Comparison of ENCODE assay signal across 17 cellular contexts in genomic region chr7:12619461-12620069, GRCh38. TPM values are rescaled to one million over a fixed set of nuclear protein-coding genes. Genes with fewer than 3 reads are reported as not detected.
"Had no signal": no experiment of that assay in that cellular context is flagged by ENCODE, and none has a peak within 500 bp of the region (broad histone marks: within the 10 kb centered on the region; RNA-seq: fewer than 3 reads in every experiment).

No MANE protein-coding gene starts in this region.

- H3K27ac ChIP-seq: adrenal gland, colonic mucosa, lower lobe of right lung, psoas muscle, spleen had no signal

- H3K36me3 ChIP-seq: adrenal gland, colonic mucosa, lower lobe of right lung, spleen had no signal

- H3K4me1 ChIP-seq: adrenal gland, colonic mucosa, lower lobe of right lung, psoas muscle, spleen had no signal

- H3K27me3 ChIP-seq: adrenal gland, colonic mucosa, spleen had no signal

- DNase-seq: activated CD4-positive, alpha-beta T cell treated with anti-CD3 and anti-CD28 coated beads for 48 hours; activated CD8-positive, alpha-beta T cell treated with anti-CD3 and anti-CD28 coated beads, Interleukin-2, amount 10 ng/mL, durations not matched to agents 7 days and 5 days; activated naive CD4-positive, alpha-beta T cell treated with anti-CD3 and anti-CD28 coated beads, Interleukin-2, amount 10 ng/mL, durations not matched to agents 7 days and 5 days; adrenal gland; caudate nucleus; colonic mucosa; effector CD4-positive, alpha-beta T cell; lower lobe of right lung; naive thymus-derived CD8-positive, alpha-beta T cell; occipital lobe; psoas muscle; spleen; stimulated activated CD4-positive, alpha-beta T cell treated with anti-CD3 and anti-CD28 coated beads, Interleukin-1b, Interleukin-23, amount 100 ng/mL, for 48 hours; stimulated activated naive B cell treated with anti-CD40 and anti-IgM and Interleukin-4, amounts not matched to agents 10 μg/mL and 1 μg/mL and 100 μg/mL, for 72 hours; T1000 had no signal

- ATAC-seq: activated CD8-positive, alpha-beta T cell treated with anti-CD3 and anti-CD28 coated beads, Interleukin-2, amount 10 ng/mL, durations not matched to agents 7 days and 5 days; lower lobe of right lung; naive thymus-derived CD8-positive, alpha-beta T cell; psoas muscle; sciatic nerve; stimulated activated naive B cell treated with anti-CD40 and anti-IgM and Interleukin-4, amounts not matched to agents 10 μg/mL and 1 μg/mL and 100 μg/mL, for 72 hours had no signal

- H3K4me3 ChIP-seq: adrenal gland, colonic mucosa, lower lobe of right lung, psoas muscle, spleen had no signal

- H3K9me3 ChIP-seq: adrenal gland, colonic mucosa, lower lobe of right lung, psoas muscle, spleen had no signal

RNA-seq across cellular contexts. Expression of gene SCIN, which starts 49.0 kb away (rescaled TPM):
- total RNA-seq: activated T-helper 2 cell treated with anti-CD3 and anti-CD28 coated beads, Interferon-gamma antibody, Interleukin-2, Interleukin-4, amounts not matched to agents 10 μg/mL and 5 μg/mL and 100 μg/mL, durations not matched to agents 14 hours and 24 hours and 36 hours had no signal
